In the genomic region with DNA sequence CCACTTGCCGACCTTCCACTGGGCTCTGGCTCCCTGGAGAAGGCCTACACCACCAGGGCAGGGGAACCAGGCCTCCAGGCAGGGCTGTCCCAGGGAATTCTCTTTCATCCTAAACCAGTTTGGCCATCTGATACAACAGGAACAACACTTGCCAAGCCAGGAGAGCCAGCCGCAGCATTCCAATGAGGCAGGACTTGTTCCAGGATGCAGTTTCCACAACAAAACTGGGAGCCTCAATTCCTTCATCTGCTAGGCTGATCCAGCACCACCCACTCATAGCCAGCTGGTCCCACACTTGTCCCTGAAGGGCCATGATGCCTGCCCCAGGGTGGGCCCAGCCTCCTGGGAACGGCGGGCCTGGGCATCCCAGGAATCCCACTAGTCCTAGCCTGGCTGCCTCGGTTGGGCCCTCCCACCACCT, we compare ENCODE assay signal across 13 cellular contexts. TPM values are rescaled to one million over a fixed set of nuclear protein-coding genes. Genes with fewer than 3 reads are reported as not detected.
DNase-seq lines count a peak whose midpoint lies in the region; ATAC-seq, FAIRE-seq and TF ChIP-seq lines count a peak whose summit lies in the region.
"Had no signal": no experiment of that assay in that cellular context is flagged by ENCODE, and none has a peak within 500 bp of the region (broad histone marks: within the 10 kb centered on the region; RNA-seq: fewer than 3 reads in every experiment).

No MANE protein-coding gene starts in this region.

- peaks cover 98% of the 10 kb centered on the region for H3K79me2 ChIP-seq in MM.1S (ENCODE audit: low read length)

- peak overlapping the region; percentile 46; the same call in 1 of the 2 replicates for H3K9ac ChIP-seq in MM.1S (ENCODE audit: low read length)

- intact Hi-C loops in dorsolateral prefrontal cortex (cut with DNase I) (no loop called here), lower lobe of right lung (cut with DNase I) (no loop called here), tibial artery (cut with DNase I; ENCODE audit: low total_unique reads) (no loop called here)

- TF ChIP-seq CTCF in MM.1S (IDR thresholded peaks at IDR 0.05; ENCODE audit: low read length) (no peak), dorsolateral prefrontal cortex (IDR thresholded peaks at IDR 0.05 in 54 of 56, conservative IDR thresholded peaks at IDR 0.05 in 2 of 56; ENCODE audit: low read depth in 1 of 56, partially characterized antibody in 56 of 56) (no peak), lower lobe of right lung (IDR thresholded peaks at IDR 0.05) (no peak), tibial artery (IDR thresholded peaks at IDR 0.05) (no peak)

- H3K27ac ChIP-seq in MM.1S (ENCODE audit: low read length) = peak overlapping the region; percentile 79; the same call in 1 of the 2 replicates
- peak overlapping the region in 50 of 59 donors; percentile 0 to 85 (median 64) for H3K27ac ChIP-seq in dorsolateral prefrontal cortex
- peak overlapping the region; percentile 63 for H3K27ac ChIP-seq in lower lobe of right lung
- peak overlapping the region in 1 of 2 donors; percentile 1 for H3K27ac ChIP-seq in tibial artery
- H3K27ac ChIP-seq: PC-9 had no signal

- H3K9me2 ChIP-seq in MM.1S (replicated peaks; ENCODE audit: insufficient read depth, low read length) = no peaks in the 10 kb centered on the region

- H3K4me1 ChIP-seq in MM.1S (ENCODE audit: low read length) = peaks cover 58% of the 10 kb centered on the region
- peaks cover 79% of the 10 kb centered on the region for H3K4me1 ChIP-seq in lower lobe of right lung
- peaks cover 0 to 62% (median 42%) of the 10 kb centered on the region in 4 donors for H3K4me1 ChIP-seq in tibial artery

- DNase-seq in MM.1S (no peak), dorsolateral prefrontal cortex (peak in 4 of 10 donors; percentile 52 to 73 (median 59)), lower lobe of right lung (no peak), tibial artery (peak; percentile 15 to 51), putamen (ENCODE audit: low spot score) (no peak), NCI-H1694 treated with DMSO at 0.1 percent for 48 hours (lab: John Stamatoyannopoulos, UW) (no peak), H54 (ENCODE audit: insufficient read length, low spot score) (no peak)
- DNase-seq: activated naive CD4-positive, alpha-beta T cell treated with anti-CD3 and anti-CD28 coated beads, Interleukin-2, amount 50 U/mL, for 16 hours; NCI-H1417; stimulated activated naive CD8-positive, alpha-beta T cell treated with anti-CD3 and anti-CD28 coated beads, Interleukin-15, Interleukin-2, amounts not matched to agents 100 U/mL and 50 U/mL, for 24 hours had no signal

- no peaks in the 10 kb centered on the region; the same call in 1 of the 2 replicates for H3K36me3 ChIP-seq in MM.1S (replicated peaks; ENCODE audit: insufficient read depth, low read length)
- no peaks in the 10 kb centered on the region for H3K36me3 ChIP-seq in lower lobe of right lung
- H3K36me3 ChIP-seq in tibial artery = no peaks in the 10 kb centered on the region
- H3K36me3 ChIP-seq: esophagus muscularis mucosa had no signal

- H3K27me3 ChIP-seq in MM.1S (replicated peaks; ENCODE audit: insufficient read depth, low read length) (no peaks in the 10 kb centered on the region), dorsolateral prefrontal cortex (no peaks in the 10 kb centered on the region), lower lobe of right lung (ENCODE audit: low read depth) (no peaks in the 10 kb centered on the region), tibial artery (no peaks in the 10 kb centered on the region)
- H3K27me3 ChIP-seq: esophagus muscularis mucosa had no signal

- peak overlapping the region; percentile 96 for H3K4me2 ChIP-seq in MM.1S (ENCODE audit: low read depth, low read length)
- H3K4me2 ChIP-seq: PC-9 had no signal

- H4K20me1 ChIP-seq in MM.1S (ENCODE audit: insufficient read depth, low read length) = peaks cover 52% of the 10 kb centered on the region

- no peak overlapping the region for H2AFZ ChIP-seq in MM.1S (ENCODE audit: low read length)
- H2AFZ ChIP-seq: PC-9 had no signal

- TF ChIP-seq POLR2A in H54 (IDR thresholded peaks at IDR 0.05; ENCODE audit: low read depth, low read length) = no peak

- no peak for FAIRE-seq in H54 (lab: Jason Lieb, UNC)
- FAIRE-seq: G401.6 had no signal

- peaks cover 32% of the 10 kb centered on the region for H3F3A ChIP-seq in MM.1S (ENCODE audit: insufficient read depth, low read length)

- peak; percentile 64 for ATAC-seq in lower lobe of right lung
- ATAC-seq: stimulated activated naive CD8-positive, alpha-beta T cell treated with anti-CD3 and anti-CD28 coated beads, Interleukin-15, Interleukin-2, amounts not matched to agents 100 U/mL and 50 U/mL, for 24 hours had no signal

- H3K9me3 ChIP-seq in MM.1S (replicated peaks; ENCODE audit: insufficient read depth, low read length) (no peaks in the 10 kb centered on the region), lower lobe of right lung (no peaks in the 10 kb centered on the region), tibial artery (no peaks in the 10 kb centered on the region)
- H3K9me3 ChIP-seq: esophagus muscularis mucosa had no signal

- H3K4me3 ChIP-seq in MM.1S (ENCODE audit: low read length) (peak overlapping the region; percentile 34; the same call in 1 of the 2 replicates), dorsolateral prefrontal cortex (no peak overlapping the region), lower lobe of right lung (no peak overlapping the region), tibial artery (no peak overlapping the region)
- H3K4me3 ChIP-seq: esophagus muscularis mucosa, PC-9 had no signal

RNA-seq across cellular contexts. Expression of gene BICD2, which starts 26.0 kb away (rescaled TPM):
- 10 to 100 TPM; 26.3 to 38.7 (median 32.4) TPM for total RNA-seq in dorsolateral prefrontal cortex
- 34.9 TPM for total RNA-seq in lower lobe of right lung

Comparison
In these comparisons a context has a peak if more than half of its experiments do, and no peak if none do; other contexts are left out.
1. DNase-seq: peak in tibial artery (2 of 2); none in MM.1S (single experiment), lower lobe of right lung (single experiment), putamen (single experiment), NCI-H1694 treated with DMSO at 0.1 percent for 48 hours (single experiment) and H54 (single experiment).